Comparison of ENCODE assay signal across 9 cellular contexts in the genomic region with DNA sequence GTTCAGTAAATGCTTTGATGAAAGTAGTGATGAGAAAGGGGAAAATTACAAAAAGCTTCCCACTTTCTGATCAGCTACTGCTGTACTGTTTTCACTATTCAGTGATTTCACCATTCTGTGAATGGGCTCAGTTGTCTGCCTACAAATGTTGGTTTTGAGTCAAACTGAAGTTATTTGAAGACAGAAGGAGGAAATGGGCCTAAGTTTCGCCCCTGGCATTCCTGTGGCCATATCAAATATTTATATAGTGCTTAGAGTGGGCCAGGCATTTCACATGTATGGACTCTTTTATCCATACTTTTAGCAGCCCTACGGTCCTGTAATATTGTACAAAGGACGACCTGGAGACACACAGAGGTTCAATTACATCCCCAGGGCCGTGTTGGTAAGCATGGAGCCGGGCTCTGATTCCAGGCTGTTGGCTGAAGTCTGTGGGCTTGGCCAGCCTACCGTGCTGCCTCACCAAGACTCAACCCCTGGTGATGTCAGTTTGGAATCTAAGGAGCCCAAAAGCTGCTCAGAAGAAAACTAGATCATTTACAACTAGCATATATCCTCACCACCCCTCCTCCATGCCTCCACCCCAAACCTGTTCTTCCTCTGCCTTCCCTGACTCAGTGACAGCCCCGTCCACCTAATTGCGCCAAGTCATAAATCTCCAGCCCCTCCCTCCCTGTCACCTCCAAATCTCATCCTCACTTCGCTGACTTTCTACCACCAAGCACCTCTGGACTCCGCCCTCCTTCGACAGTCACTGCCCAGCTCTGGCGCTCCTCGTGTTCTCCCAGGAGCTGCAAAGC. TPM values are rescaled to one million over a fixed set of nuclear protein-coding genes. Genes with fewer than 3 reads are reported as not detected.
DNase-seq lines count a peak whose midpoint lies in the region; FAIRE-seq and TF ChIP-seq lines count a peak whose summit lies in the region.
"Had no signal": no experiment of that assay in that cellular context is flagged by ENCODE, and none has a peak within 500 bp of the region (broad histone marks: within the 10 kb centered on the region; RNA-seq: fewer than 3 reads in every experiment).

No MANE protein-coding gene starts in this region.

- no peak overlapping the region for H2AK5ac ChIP-seq in neuronal stem cell (ENCODE audit: low read depth, low read length)

- no peaks in the 10 kb centered on the region for H3K27me3 ChIP-seq in PC-9 (ENCODE audit: insufficient read depth, low read depth)
- H3K27me3 ChIP-seq in esophagus (ENCODE audit: control insufficient read depth in 1 of 2, insufficient read depth in 2 of 2, low read length in 2 of 2) = no peaks in the 10 kb centered on the region
- peaks cover 0 to 13% (median 0%) of the 10 kb centered on the region in 3 experiments for H3K27me3 ChIP-seq in neuronal stem cell (ENCODE audit: control insufficient read depth in 3 of 3, insufficient read depth in 3 of 3, low read depth in 1 of 3, low read length in 3 of 3)

- H2BK120ac ChIP-seq in neuronal stem cell (ENCODE audit: low read depth, low read length) = no peak overlapping the region

- peak overlapping the region; percentile 40; the same call in 1 of the 2 replicates for H3K4me3 ChIP-seq in PC-9
- H3K4me3 ChIP-seq in esophagus (ENCODE audit: low read depth in 1 of 2, low read length in 2 of 2) = no peak overlapping the region
- no peak overlapping the region for H3K4me3 ChIP-seq in neuronal stem cell (ENCODE audit: low read length in 2 of 2)

- no peak for FAIRE-seq in frontal cortex (lab: Jason Lieb, UNC)

- no peak overlapping the region for H3K4ac ChIP-seq in neuronal stem cell (ENCODE audit: low read length)

- no peak overlapping the region for H2BK15ac ChIP-seq in neuronal stem cell (ENCODE audit: low read length)

- peaks cover 74% of the 10 kb centered on the region for H3K4me1 ChIP-seq in PC-9 (replicated peaks; ENCODE audit: insufficient read depth)
- H3K4me1 ChIP-seq in esophagus (ENCODE audit: control insufficient read depth in 2 of 2, insufficient read depth in 2 of 2, low read length in 1 of 2) = peaks cover 0 to 16% of the 10 kb centered on the region in 2 donors
- H3K4me1 ChIP-seq in neuronal stem cell (ENCODE audit: control insufficient read depth in 2 of 2, insufficient read depth in 1 of 2, low read depth in 1 of 2, low read length in 2 of 2) = peaks cover 9 to 12% of the 10 kb centered on the region in 2 donors

- H2AFZ ChIP-seq in PC-9 = peak overlapping the region; percentile 65; the same call in 1 of the 2 replicates
- no peak overlapping the region for H2AFZ ChIP-seq in neuronal stem cell (ENCODE audit: low read length)

- POLR2A ChIA-PET in PC-9 (lab: Charles Lee; ENCODE audit: unreplicated experiment) = interaction anchor here (0.6 to 0.7 kb wide), 4 partner anchors 121 to 791 kb away, joined by 3 to 8 read pairs (median 3); no protein-coding TSS in a partner anchor

- no peak overlapping the region for H3K9ac ChIP-seq in neuronal stem cell (ENCODE audit: low read depth, low read length, poor library complexity)

- no peak overlapping the region for H3K23ac ChIP-seq in neuronal stem cell (ENCODE audit: low read depth, low read length, poor library complexity)

- H3K27ac ChIP-seq in PC-9 = peak overlapping the region; percentile 97
- peak overlapping the region; percentile 82 to 93 for H3K27ac ChIP-seq in esophagus (ENCODE audit: low read depth in 2 of 2, low read length in 1 of 2)
- H3K27ac ChIP-seq in neuronal stem cell (replicated peaks; ENCODE audit: low read length) = no peak overlapping the region

- H3K4me2 ChIP-seq in PC-9 (peak overlapping the region; percentile 76), neuronal stem cell (ENCODE audit: insufficient read depth, low read length, poor library complexity, severe bottlenecking) (no peak overlapping the region)

- no peaks in the 10 kb centered on the region for H3K36me3 ChIP-seq in PC-9 (ENCODE audit: low read depth)
- H3K36me3 ChIP-seq in esophagus (ENCODE audit: control insufficient read depth in 2 of 2, insufficient read depth in 2 of 2, low read length in 1 of 2) = no peaks in the 10 kb centered on the region
- no peaks in the 10 kb centered on the region for H3K36me3 ChIP-seq in neuronal stem cell (replicated peaks in 1 of 2; ENCODE audit: control insufficient read depth in 2 of 2, insufficient read depth in 2 of 2, low read length in 2 of 2)

- peak; percentile 80 for DNase-seq in GM03348 (ENCODE audit: low spot score)
- peak; percentile 80 to 96 for DNase-seq in PC-9
- DNase-seq in neuronal stem cell (ENCODE audit: low spot score) = no peak
- no peak for DNase-seq in frontal cortex (ENCODE audit: low spot score in 2 of 2)
- no peak for DNase-seq in SHP77 treated with DMSO at 0.1 percent for 48 hours (lab: John Stamatoyannopoulos, UW)
- DNase-seq in central memory CD4-positive, alpha-beta T cell = no peak
- DNase-seq in activated CD4-positive, CD25-positive, alpha-beta regulatory T cell (lab: John Stamatoyannopoulos, UW) = no peak
- DNase-seq: NCI-H1092 treated with DMSO at 0.1 percent for 48 hours had no signal

- peak overlapping the region; percentile 63 for H3K18ac ChIP-seq in neuronal stem cell (ENCODE audit: low read length)

- TSS peak; percentile 70 for BruUV-seq in PC-9 (replicated peaks; lab: Mats Ljungman, UMichigan)

- H4K20me1 ChIP-seq in PC-9 (ENCODE audit: insufficient read depth) = no peaks in the 10 kb centered on the region

- H3K14ac ChIP-seq in neuronal stem cell (ENCODE audit: low read length) = no peak overlapping the region

- peaks cover 52% of the 10 kb centered on the region for H3F3A ChIP-seq in PC-9 (ENCODE audit: insufficient read depth, low read depth)

- no peak overlapping the region for H2BK12ac ChIP-seq in neuronal stem cell (ENCODE audit: low read length)

- intact Hi-C loops in PC-9 (cut with micrococcal nuclease; ENCODE audit: unreplicated experiment) = loop anchor here (1.0 to 5.0 kb wide), 4 partner anchors 44 to 129 kb away; a partner anchor contains a TSS

- H3K79me1 ChIP-seq in neuronal stem cell (ENCODE audit: low read depth, low read length) = no peaks in the 10 kb centered on the region

- no peak overlapping the region for H4K8ac ChIP-seq in neuronal stem cell (ENCODE audit: low read depth, low read length)

- H4K91ac ChIP-seq in neuronal stem cell (ENCODE audit: low read depth, low read length, poor library complexity) = no peak overlapping the region

- TF ChIP-seq CTCF in PC-9 (conservative IDR thresholded peaks at IDR 0.05) = no peak

- CTCF ChIA-PET in PC-9 (lab: Charles Lee) = interaction anchor here (0.6 to 1.1 kb wide), 2 partner anchors 72 to 127 kb away, joined by 3 to 4 read pairs; no protein-coding TSS in a partner anchor

- no peaks in the 10 kb centered on the region; the same call in 1 of the 2 replicates for H3K9me2 ChIP-seq in PC-9 (ENCODE audit: insufficient read depth)

- H3K9me3 ChIP-seq in PC-9 (ENCODE audit: insufficient read depth, low read depth) (no peaks in the 10 kb centered on the region), esophagus (ENCODE audit: control insufficient read depth in 2 of 2, insufficient read depth in 1 of 2, low read depth in 1 of 2, low read length in 1 of 2) (no peaks in the 10 kb centered on the region), neuronal stem cell (replicated peaks in 1 of 2; ENCODE audit: control insufficient read depth in 2 of 2, insufficient read depth in 1 of 2, low read depth in 1 of 2, low read length in 2 of 2) (no peaks in the 10 kb centered on the region)

- H3K79me2 ChIP-seq in PC-9 (ENCODE audit: low read depth) = no peaks in the 10 kb centered on the region

- WGBS in esophagus, 2 donors = 51 to 58% methylated on average over 13 of the region's 13 CpGs
- WGBS in neuronal stem cell (ENCODE audit: extremely low coverage in 2 of 2, insufficient read length in 2 of 2, insufficient replicate concordance in 1 of 2), 2 donors = no CpG with 5 or more reads among the region's 13 CpGs

- H2BK5ac ChIP-seq in neuronal stem cell (ENCODE audit: low read length) = no peak overlapping the region

RNA-seq across cellular contexts. Expression of a gene that starts 10.1 kb away (rescaled TPM):
- total RNA-seq in PC-9 (2021) (8.6 and 10.6 TPM in 2 replicates), frontal cortex (4.9 TPM)
- 10 to 100 TPM; 61.8 to 94.7 TPM for polyA plus RNA-seq in esophagus
- 1.8 TPM for polyA plus RNA-seq in neuronal stem cell (2013, experiment 1 of 2)
- polyA plus RNA-seq in neuronal stem cell (2013, experiment 2 of 2) = 1.9 TPM

Comparison
In these comparisons a context has a peak if more than half of its experiments do, and no peak if none do; other contexts are left out.
1. DNase-seq: peak in GM03348 (single experiment) and PC-9 (2 of 2); none in neuronal stem cell (single experiment), frontal cortex (0 of 2), SHP77 treated with DMSO at 0.1 percent for 48 hours (single experiment), central memory CD4-positive, alpha-beta T cell (single experiment) and activated CD4-positive, CD25-positive, alpha-beta regulatory T cell (0 of 4).